In the genomic region with DNA sequence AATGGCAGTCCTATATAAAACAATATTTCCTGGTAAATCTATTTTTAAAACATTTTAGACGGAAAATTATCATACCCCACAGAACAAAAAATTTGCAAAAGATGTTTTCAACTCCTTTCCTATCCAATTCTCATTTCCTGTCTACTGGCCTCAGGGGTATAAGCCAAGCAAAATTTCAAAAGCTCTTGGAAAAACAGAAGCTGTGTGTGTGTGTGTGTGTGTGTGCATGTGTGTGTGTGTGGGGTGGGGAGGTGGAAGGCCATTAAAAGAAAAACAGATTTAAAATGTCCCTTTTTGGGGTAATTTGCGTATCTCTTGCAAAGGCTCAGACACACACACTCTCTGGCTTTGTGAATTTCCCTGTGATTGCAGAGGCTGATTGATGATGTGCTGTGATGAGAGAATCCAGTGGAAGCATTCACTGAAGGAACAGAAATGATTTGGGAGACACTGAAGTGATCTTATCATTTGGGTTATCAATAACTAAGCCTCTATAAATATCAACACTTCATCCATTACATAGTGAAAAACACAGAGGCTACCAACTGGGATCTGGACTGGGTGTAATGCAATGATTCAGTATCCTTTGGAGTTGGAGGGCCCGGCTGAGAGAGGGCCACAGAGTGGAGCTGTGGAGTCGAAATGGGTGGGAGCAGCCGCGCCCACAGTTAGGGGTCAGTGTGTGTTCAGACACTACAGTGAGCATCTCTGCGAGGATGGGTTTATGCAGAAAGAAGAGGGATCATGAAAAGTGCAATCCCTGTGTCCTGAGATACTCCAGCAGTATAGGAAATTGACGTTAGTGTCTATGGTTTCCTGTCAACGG, we compare ENCODE assay signal across 9 cellular contexts.
DNase-seq lines count a peak whose midpoint lies in the region; ATAC-seq and TF ChIP-seq lines count a peak whose summit lies in the region.
"Had no signal": no experiment of that assay in that cellular context is flagged by ENCODE, and none has a peak within 500 bp of the region (broad histone marks: within the 10 kb centered on the region; RNA-seq: fewer than 3 reads in every experiment).

No MANE protein-coding gene starts in this region.

- H3K79me1 ChIP-seq in H9 (ENCODE audit: insufficient read depth, low read depth, low read length, poor library complexity, severe bottlenecking) = no peaks in the 10 kb centered on the region

- H3K27ac ChIP-seq in H9 (ENCODE audit: insufficient read length, low read depth, low read length) (no peak overlapping the region), SK-N-MC (no peak overlapping the region), foreskin keratinocyte (no peak overlapping the region), prostate gland (no peak overlapping the region)

- H3K36me3 ChIP-seq in SK-N-MC (ENCODE audit: insufficient read depth, low read length) (no peaks in the 10 kb centered on the region), prostate gland (no peaks in the 10 kb centered on the region)

- intact Hi-C loops in prostate gland (cut with DNase I) = no loop called here

- no peaks in the 10 kb centered on the region for H3K23me2 ChIP-seq in H9 (ENCODE audit: insufficient read length, low read depth, low read length, poor library complexity, severe bottlenecking)

- TF ChIP-seq CTCF in H9 (conservative IDR thresholded peaks at IDR 0.05) (peak; percentile 56), foreskin keratinocyte (conservative IDR thresholded peaks at IDR 0.05) (peak; percentile 30), progenitor cell of endocrine pancreas (IDR thresholded peaks at IDR 0.05; ENCODE audit: unreplicated experiment) (peak; percentile 15), prostate gland (IDR thresholded peaks at IDR 0.05) (no peak)

- no peak overlapping the region for H2BK5ac ChIP-seq in H9 (ENCODE audit: insufficient read length, low read length)

- H3K9me3 Mint-ChIP-seq in H9 = no peaks in the 10 kb centered on the region
- H3K9me3 Mint-ChIP-seq in progenitor cell of endocrine pancreas (ENCODE audit: low read depth) = no peaks in the 10 kb centered on the region
- H3K9me3 Mint-ChIP-seq: central memory CD8-positive, alpha-beta T cell had no signal

- no peak overlapping the region for H4K91ac ChIP-seq in H9 (ENCODE audit: insufficient read length, low read depth, low read length)

- H3K9ac ChIP-seq in H9 (ENCODE audit: extremely low read depth, insufficient read length, low read length) (no peak overlapping the region), SK-N-MC (ENCODE audit: insufficient read length) (no peak overlapping the region)

- H3K4me2 ChIP-seq in H9 (ENCODE audit: insufficient read depth, insufficient read length, low read length) = no peak overlapping the region

- H3K27ac Mint-ChIP-seq in H9 = no peak overlapping the region
- H3K27ac Mint-ChIP-seq in progenitor cell of endocrine pancreas = no peak overlapping the region

- no peak overlapping the region for H2BK15ac ChIP-seq in H9 (ENCODE audit: low read depth, low read length)

- TF ChIP-seq POLR2A in prostate gland (IDR thresholded peaks at IDR 0.05) = no peak

- H3K4me1 ChIP-seq in H9 (ENCODE audit: insufficient read depth, low read length) = no peaks in the 10 kb centered on the region
- H3K4me1 ChIP-seq in foreskin keratinocyte = peaks cover 8% of the 10 kb centered on the region
- no peaks in the 10 kb centered on the region for H3K4me1 ChIP-seq in prostate gland (replicated peaks)

- no peak overlapping the region for H3K23ac ChIP-seq in H9 (ENCODE audit: insufficient read length, low read depth, low read length)

- no peak overlapping the region for H2BK12ac ChIP-seq in H9 (ENCODE audit: insufficient read length, low read depth, low read length)

- ATAC-seq in foreskin keratinocyte = no peak

- H3K36me3 Mint-ChIP-seq in H9 (ENCODE audit: insufficient read depth in 1 of 3, low read depth in 3 of 3) (no peaks in the 10 kb centered on the region), progenitor cell of endocrine pancreas (ENCODE audit: insufficient read depth) (no peaks in the 10 kb centered on the region)

- H3K18ac ChIP-seq in H9 (ENCODE audit: insufficient read length, low read depth, low read length) = no peak overlapping the region

- H3K4me3 Mint-ChIP-seq in H9 = no peak overlapping the region
- no peak overlapping the region for H3K4me3 Mint-ChIP-seq in progenitor cell of endocrine pancreas (ENCODE audit: low read depth)
- H3K4me3 Mint-ChIP-seq: central memory CD8-positive, alpha-beta T cell had no signal

- no peak overlapping the region for H3K14ac ChIP-seq in H9 (ENCODE audit: insufficient read depth, low read length)

- H3K4ac ChIP-seq in H9 (ENCODE audit: low read depth, low read length) = no peak overlapping the region

- H2AFZ ChIP-seq in H9 (ENCODE audit: low read length) = no peak overlapping the region

- H3T11ph ChIP-seq in H9 (ENCODE audit: low read length) = no peak overlapping the region

- H3K27me3 Mint-ChIP-seq in H9 (ENCODE audit: low read depth) (no peaks in the 10 kb centered on the region; the same call in none of the 2 replicates), progenitor cell of endocrine pancreas (peaks cover 29% of the 10 kb centered on the region)
- H3K27me3 Mint-ChIP-seq: central memory CD8-positive, alpha-beta T cell had no signal

- peak; percentile 41 for DNase-seq in H9
- DNase-seq in SK-N-MC (ENCODE audit: low read depth, low spot score) = peak; percentile 39
- DNase-seq in foreskin keratinocyte = no peak
- no peak for DNase-seq in progenitor cell of endocrine pancreas (ENCODE audit: low spot score, unreplicated experiment)
- no peak for DNase-seq in dermis blood vessel endothelial cell
- DNase-seq in prostate gland (ENCODE audit: low spot score) = no peak
- no peak for DNase-seq in NCI-H1092 (lab: John Stamatoyannopoulos, UW)
- DNase-seq: SHP77 treated with DMSO at 0.1 percent for 48 hours had no signal

- H4K20me1 ChIP-seq in H9 (ENCODE audit: control insufficient read depth, insufficient read depth, insufficient read length) = no peaks in the 10 kb centered on the region

- H3K79me2 ChIP-seq in H9 (ENCODE audit: insufficient read depth, low read length) = no peaks in the 10 kb centered on the region

- no peak overlapping the region for H3K56ac ChIP-seq in H9 (ENCODE audit: insufficient read length, low read depth, low read length)

- no peak overlapping the region for H4K5ac ChIP-seq in H9 (ENCODE audit: insufficient read length, low read depth, low read length)

- no peak overlapping the region for H4K8ac ChIP-seq in H9 (replicated peaks; ENCODE audit: insufficient read length, low read depth, low read length)

- H2BK20ac ChIP-seq in H9 (ENCODE audit: low read depth, low read length, poor library complexity, severe bottlenecking) = no peak overlapping the region

- H2AK5ac ChIP-seq in H9 (ENCODE audit: insufficient read length, low read length) = no peak overlapping the region

- H2BK120ac ChIP-seq in H9 (ENCODE audit: low read depth, low read length, poor library complexity, severe bottlenecking) = no peak overlapping the region

- H3K4me3 ChIP-seq in SK-N-MC = no peak overlapping the region
- H3K4me3 ChIP-seq in prostate gland = no peak overlapping the region

- WGBS in H9 (ENCODE audit: extremely low coverage, insufficient read length, low lambda C conversion rate) = no CpG with 5 or more reads among the region's 9 CpGs
- WGBS in prostate gland = 51% methylated on average over 9 of the region's 9 CpGs

- H3K9me3 ChIP-seq in H9 (ENCODE audit: control insufficient read depth, low read depth, low read length) (no peaks in the 10 kb centered on the region), SK-N-MC (ENCODE audit: low read depth, low read length) (no peaks in the 10 kb centered on the region), prostate gland (no peaks in the 10 kb centered on the region)

- H3K4me1 Mint-ChIP-seq in H9 (0 out of 4 replicates have a peak, but pooled peaks cover 0 to 5% of the 10 kb centered on the region in 2 experiments), progenitor cell of endocrine pancreas (ENCODE audit: low read depth) (no peaks in the 10 kb centered on the region)

- H3K27me3 ChIP-seq in H9 (ENCODE audit: insufficient read depth, low read length) = no peaks in the 10 kb centered on the region
- no peaks in the 10 kb centered on the region for H3K27me3 ChIP-seq in foreskin keratinocyte
- no peaks in the 10 kb centered on the region for H3K27me3 ChIP-seq in prostate gland (replicated peaks; ENCODE audit: insufficient read depth)

Comparison
In these comparisons a context has a peak if more than half of its experiments do, and no peak if none do; other contexts are left out.
1. DNase-seq: peak in H9 (single experiment) and SK-N-MC (single experiment); none in foreskin keratinocyte (0 of 2), progenitor cell of endocrine pancreas (single experiment), dermis blood vessel endothelial cell (single experiment), prostate gland (single experiment) and NCI-H1092 (single experiment).
2. CTCF ChIP-seq: peak in H9 (single experiment), foreskin keratinocyte (single experiment) and progenitor cell of endocrine pancreas (single experiment); none in prostate gland (0 of 4).